8 cellular contexts compared by ENCODE assay signal in the genomic region with DNA sequence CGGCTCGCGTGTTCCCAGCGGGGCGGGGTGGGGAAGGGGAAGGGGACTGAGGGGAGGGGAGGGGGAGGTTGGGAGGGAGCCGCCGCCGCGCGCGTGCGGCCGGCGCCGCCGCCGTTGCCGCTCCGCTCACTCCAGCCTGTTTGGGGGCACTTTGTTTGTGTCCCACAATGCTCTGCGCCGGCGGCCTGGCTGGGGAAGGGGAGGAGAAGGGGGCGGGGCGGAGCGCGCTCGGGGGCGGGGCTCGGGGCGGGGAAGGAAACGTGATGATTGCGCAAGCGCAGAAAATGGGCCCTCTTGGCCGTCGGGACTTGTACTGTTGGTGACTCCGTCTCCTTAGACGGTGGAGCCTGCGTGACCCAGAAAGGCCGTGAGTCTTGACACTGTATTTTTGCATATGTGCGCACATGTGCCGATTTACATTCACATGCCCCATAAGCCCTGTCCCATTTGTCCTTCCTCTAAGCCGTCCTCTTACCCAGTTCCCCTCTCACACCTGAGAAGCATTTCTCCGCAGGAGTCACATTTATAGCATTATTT. TPM values are rescaled to one million over a fixed set of nuclear protein-coding genes. Genes with fewer than 3 reads are reported as not detected.
DNase-seq lines count a peak whose midpoint lies in the region; ATAC-seq and TF ChIP-seq lines count a peak whose summit lies in the region.

A gene with protein sequence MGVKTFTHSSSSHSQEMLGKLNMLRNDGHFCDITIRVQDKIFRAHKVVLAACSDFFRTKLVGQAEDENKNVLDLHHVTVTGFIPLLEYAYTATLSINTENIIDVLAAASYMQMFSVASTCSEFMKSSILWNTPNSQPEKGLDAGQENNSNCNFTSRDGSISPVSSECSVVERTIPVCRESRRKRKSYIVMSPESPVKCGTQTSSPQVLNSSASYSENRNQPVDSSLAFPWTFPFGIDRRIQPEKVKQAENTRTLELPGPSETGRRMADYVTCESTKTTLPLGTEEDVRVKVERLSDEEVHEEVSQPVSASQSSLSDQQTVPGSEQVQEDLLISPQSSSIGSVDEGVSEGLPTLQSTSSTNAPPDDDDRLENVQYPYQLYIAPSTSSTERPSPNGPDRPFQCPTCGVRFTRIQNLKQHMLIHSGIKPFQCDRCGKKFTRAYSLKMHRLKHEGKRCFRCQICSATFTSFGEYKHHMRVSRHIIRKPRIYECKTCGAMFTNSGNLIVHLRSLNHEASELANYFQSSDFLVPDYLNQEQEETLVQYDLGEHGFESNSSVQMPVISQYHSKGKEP (minus strand): TSS at position 169 of the 537 bp plus-strand sequence. CDS start 53,044 bp downstream, outside the sequence.

- intact Hi-C loops in dorsolateral prefrontal cortex (cut with DNase I) (loop anchor here (1.0 to 5.0 kb wide), 5 partner anchors 54 to 112 kb away; a partner anchor contains a TSS), lower leg skin (cut with DNase I; ENCODE audit: low total_unique reads) (no loop called here)

- TF ChIP-seq CTCF in dorsolateral prefrontal cortex (IDR thresholded peaks at IDR 0.05 in 54 of 56, conservative IDR thresholded peaks at IDR 0.05 in 2 of 56; ENCODE audit: low read depth in 1 of 56, partially characterized antibody in 56 of 56) (peak in 10 of 56 donors; percentile 13 to 40 (median 34)), lower leg skin (IDR thresholded peaks at IDR 0.05) (no peak)

- DNase-seq in NCI-H748 treated with DMSO at 0.1 percent for 48 hours (lab: John Stamatoyannopoulos, UW) (peak; percentile 69), dorsolateral prefrontal cortex (peak; percentile 91 to 96 (median 94)), lower leg skin (ENCODE audit: low spot score in 2 of 2) (peak; percentile 92 to 99)
- peak; percentile 87 to 88 for DNase-seq in activated CD4-positive, alpha-beta T cell treated with anti-CD3 and anti-CD28 coated beads, Interleukin-2, amount 50 U/mL, for 48 hours
- DNase-seq in stimulated activated CD4-positive, alpha-beta T cell treated with anti-CD3 and anti-CD28 coated beads, Interleukin-4, amount 100 ng/mL, for 4 hours: peak; percentile 89

- H3K9me3 ChIP-seq in BLaER1: peaks cover 5% of the 10 kb centered on the region

- peaks cover 4% of the 10 kb centered on the region; the same call in 1 of the 2 replicates for H3K36me3 ChIP-seq in BLaER1

- peak; percentile 70 for ATAC-seq in GM19324 (IDR thresholded peaks at IDR 0.05; ENCODE audit: low FRiP score, unreplicated experiment)
- ATAC-seq in HG03460 (IDR thresholded peaks at IDR 0.05; ENCODE audit: unreplicated experiment): peak; percentile 60

- TF ChIP-seq POLR2A in lower leg skin (IDR thresholded peaks at IDR 0.05): no peak

- peaks cover 33% of the 10 kb centered on the region for H3K4me1 ChIP-seq in BLaER1

- 2 to 3% methylated on average over 14 to 28 of the region's 43 CpGs for WGBS in lower leg skin, 2 donors

- peak within 1 kb of the TSS; percentile 98 for H3K4me2 ChIP-seq in BLaER1

- H3K27me3 ChIP-seq in BLaER1: no peaks in the 10 kb centered on the region
- no peaks in the 10 kb centered on the region for H3K27me3 ChIP-seq in dorsolateral prefrontal cortex

- H3K27ac ChIP-seq in BLaER1 (peak within 1 kb of the TSS; percentile 96), dorsolateral prefrontal cortex (peak within 1 kb of the TSS; percentile 55 to 95 (median 88))

- H4K20me1 ChIP-seq in BLaER1: peaks cover 37% of the 10 kb centered on the region

- H3K4me3 ChIP-seq in BLaER1 (peak within 1 kb of the TSS; percentile 93), dorsolateral prefrontal cortex (peak within 1 kb of the TSS; percentile 53 to 98 (median 89)), lower leg skin (ENCODE audit: low read depth, poor library complexity, severe bottlenecking) (peak within 1 kb of the TSS; percentile 77)

- peak within 1 kb of the TSS; percentile 93 for H3K9ac ChIP-seq in BLaER1

RNA-seq across cellular contexts. Expression of the gene that starts here (rescaled TPM):
- total RNA-seq in dorsolateral prefrontal cortex (100 to 1,000 TPM in 1 of 120 experiments, 10 to 100 TPM in 119; 48.9 to 117 (median 68.8) TPM), lower leg skin (10 to 100 TPM; 35.8 to 52.7 (median 45.7) TPM)

Comparison
In these comparisons a context has a peak if more than half of its experiments do, and no peak if none do; other contexts are left out.
1. Peak in every context shown above with its lines: DNase-seq, ATAC-seq, H3K4me3 ChIP-seq and H3K27ac ChIP-seq.